ENCODE assay signal across 8 cellular contexts in genomic region chr7:117458977-117459583, GRCh38. TPM values are rescaled to one million over a fixed set of nuclear protein-coding genes. Genes with fewer than 3 reads are reported as not detected.
DNase-seq lines count a peak whose midpoint lies in the region; ATAC-seq, FAIRE-seq and TF ChIP-seq lines count a peak whose summit lies in the region.

No MANE protein-coding gene starts in this region.

- H3K4me2 ChIP-seq in Loucy (ENCODE audit: low read depth, low read length, poor library complexity, severe bottlenecking): no peak overlapping the region
- H3K4me2 ChIP-seq in HepG2 (ENCODE audit: low read depth, low read length): no peak overlapping the region

- no peaks in the 10 kb centered on the region for H3F3A ChIP-seq in Loucy (ENCODE audit: low read depth)

- TF ChIP-seq CTCF in Loucy (conservative IDR thresholded peaks at IDR 0.05; ENCODE audit: low read length) (peak; percentile 77), HepG2 (CRISPR knock-in tag; IDR thresholded peaks at IDR 0.05) (peak; percentile 35)

- TF ChIP-seq POLR2A in HepG2 (IDR thresholded peaks at IDR 0.05; ENCODE audit: insufficient read depth in 1 of 2, low read depth in 2 of 2, low read length in 2 of 2): no peak

- DNase-seq in NCI-H2227 (lab: John Stamatoyannopoulos, UW; ENCODE audit: unreplicated experiment): peak; percentile 32
- no peak for DNase-seq in NCI-H2227 treated with DMSO at 0.1 percent for 48 hours (lab: John Stamatoyannopoulos, UW)
- peak; percentile 27 for DNase-seq in amniotic epithelial cell (ENCODE audit: low read depth)
- DNase-seq in HepG2 (ENCODE audit: low spot score): peak; percentile 18
- DNase-seq in effector CD8-positive, alpha-beta T cell (lab: John Stamatoyannopoulos, UW): no peak
- no peak for DNase-seq in T-helper 2 cell treated with Interferon-gamma antibody and Interleukin-4, amounts not matched to agents 5 μg/mL and 100 μg/mL, for 36 hours (ENCODE audit: low spot score)

- H3K4me1 Mint-ChIP-seq in activated T-helper 17 cell treated with anti-CD3 and anti-CD28 coated beads, Interleukin-2, amount 50 U/mL, for 72 hours: no peaks in the 10 kb centered on the region
- H3K4me1 Mint-ChIP-seq in T-helper 2 cell treated with Interferon-gamma antibody and Interleukin-4, amounts not matched to agents 5 μg/mL and 100 μg/mL, for 36 hours (ENCODE audit: low read depth): no peaks in the 10 kb centered on the region

- no peak for ATAC-seq in HepG2
- ATAC-seq in activated T-helper 17 cell treated with anti-CD3 and anti-CD28 coated beads, Interleukin-2, amount 50 U/mL, for 72 hours (replicated peaks): no peak

- H3K9me3 Mint-ChIP-seq in activated T-helper 17 cell treated with anti-CD3 and anti-CD28 coated beads, Interleukin-2, amount 50 U/mL, for 72 hours: no peaks in the 10 kb centered on the region
- no peaks in the 10 kb centered on the region for H3K9me3 Mint-ChIP-seq in T-helper 2 cell treated with Interferon-gamma antibody and Interleukin-4, amounts not matched to agents 5 μg/mL and 100 μg/mL, for 36 hours

- H3K9me2 ChIP-seq in Loucy (replicated peaks; ENCODE audit: low read depth, low read length): no peaks in the 10 kb centered on the region

- no peak overlapping the region for H3K9ac ChIP-seq in Loucy (ENCODE audit: low read depth, low read length, poor library complexity, severe bottlenecking)
- no peak overlapping the region for H3K9ac ChIP-seq in HepG2 (ENCODE audit: insufficient read depth, low read depth, low read length)

- TF ChIP-seq RAD21 in HepG2 (CRISPR knock-in tag; IDR thresholded peaks at IDR 0.05): no peak

- H3K36me3 Mint-ChIP-seq in activated T-helper 17 cell treated with anti-CD3 and anti-CD28 coated beads, Interleukin-2, amount 50 U/mL, for 72 hours (ENCODE audit: low read depth): no peaks in the 10 kb centered on the region
- no peaks in the 10 kb centered on the region for H3K36me3 Mint-ChIP-seq in T-helper 2 cell treated with Interferon-gamma antibody and Interleukin-4, amounts not matched to agents 5 μg/mL and 100 μg/mL, for 36 hours (ENCODE audit: low read depth)

- no peak overlapping the region for H3K4me3 Mint-ChIP-seq in activated T-helper 17 cell treated with anti-CD3 and anti-CD28 coated beads, Interleukin-2, amount 50 U/mL, for 72 hours
- H3K4me3 Mint-ChIP-seq in T-helper 2 cell treated with Interferon-gamma antibody and Interleukin-4, amounts not matched to agents 5 μg/mL and 100 μg/mL, for 36 hours: no peak overlapping the region

- intact Hi-C loops in HepG2 (cut with micrococcal nuclease; ENCODE audit: unreplicated experiment): loop anchor here (1.0 kb wide), 2 partner anchors 215 to 256 kb away; no protein-coding TSS in a partner anchor

- POLR2A ChIA-PET in HepG2 (lab: Yijun Ruan, JAX): no interaction called here

- no peak overlapping the region for H3K27ac Mint-ChIP-seq in activated T-helper 17 cell treated with anti-CD3 and anti-CD28 coated beads, Interleukin-2, amount 50 U/mL, for 72 hours
- no peak overlapping the region for H3K27ac Mint-ChIP-seq in T-helper 2 cell treated with Interferon-gamma antibody and Interleukin-4, amounts not matched to agents 5 μg/mL and 100 μg/mL, for 36 hours

- no peaks in the 10 kb centered on the region for H3K4me1 ChIP-seq in Loucy (ENCODE audit: insufficient read depth, low read length, poor library complexity, severe bottlenecking)
- no peaks in the 10 kb centered on the region for H3K4me1 ChIP-seq in HepG2 (ENCODE audit: insufficient read depth, low read length)

- no peak overlapping the region for H3K27ac ChIP-seq in HepG2 (ENCODE audit: extremely low read length, insufficient read depth, low read length)

- no peaks in the 10 kb centered on the region for H3K27me3 ChIP-seq in Loucy (ENCODE audit: insufficient read depth, low read length, poor library complexity, severe bottlenecking)
- H3K27me3 ChIP-seq in HepG2 (ENCODE audit: control insufficient read depth in 1 of 2, insufficient read depth in 2 of 2, low read length in 2 of 2): no peaks in the 10 kb centered on the region

- no TSS peak for BruUV-seq in HepG2 (replicated peaks; lab: Mats Ljungman, UMichigan)

- 4% methylated on average over 3 of the region's 3 CpGs for WGBS in HepG2 (ENCODE audit: low lambda C conversion rate)

- CTCF ChIA-PET in HepG2 (lab: Yijun Ruan, JAX; ENCODE audit: low intra/inter-chr PET ratio, low total read pairs): interaction anchor here (1.5 kb wide), 1 partner anchor 257 kb away, joined by 11 read pairs; no protein-coding TSS in a partner anchor

- no peak for FAIRE-seq in HepG2 (lab: Jason Lieb, UNC)

- in situ Hi-C loops in HepG2 (cut with HindIII; ENCODE audit: extremely low pct_ligation_motif_present, low pct_unique_long_range_greater_than_20kb): loop anchor here (25.0 kb wide), 1 partner anchor 253 kb away; no protein-coding TSS in a partner anchor

- no peak overlapping the region for H2AFZ ChIP-seq in Loucy (ENCODE audit: low read length)
- H2AFZ ChIP-seq in HepG2 (ENCODE audit: low read length): no peak overlapping the region

- no peaks in the 10 kb centered on the region for H3K27me3 Mint-ChIP-seq in activated T-helper 17 cell treated with anti-CD3 and anti-CD28 coated beads, Interleukin-2, amount 50 U/mL, for 72 hours
- peaks cover 6% of the 10 kb centered on the region for H3K27me3 Mint-ChIP-seq in T-helper 2 cell treated with Interferon-gamma antibody and Interleukin-4, amounts not matched to agents 5 μg/mL and 100 μg/mL, for 36 hours (ENCODE audit: low read depth)

- TF ChIP-seq EP300 in HepG2 (IDR thresholded peaks at IDR 0.05; ENCODE audit: low read depth in 2 of 2, low read length in 2 of 2): no peak
- TF ChIP-seq EP300 in HepG2 (CRISPR knock-in tag; IDR thresholded peaks at IDR 0.05; ENCODE audit: borderline replicate concordance): no peak

- H3K79me2 ChIP-seq in Loucy (ENCODE audit: insufficient read depth, low read length) (no peaks in the 10 kb centered on the region), HepG2 (ENCODE audit: insufficient read depth, low read length) (no peaks in the 10 kb centered on the region)

- H3K9me3 ChIP-seq in Loucy (ENCODE audit: insufficient read depth, low read depth, low read length) (no peaks in the 10 kb centered on the region), HepG2 (ENCODE audit: low read length) (no peaks in the 10 kb centered on the region)

- H3K4me3 ChIP-seq in Loucy (ENCODE audit: low read length, poor library complexity, severe bottlenecking) (no peak overlapping the region), HepG2 (replicated peaks in 1 of 3; ENCODE audit: insufficient read depth in 1 of 3, low read depth in 2 of 3, low read length in 3 of 3) (no peak overlapping the region)

- no peaks in the 10 kb centered on the region for H3K36me3 ChIP-seq in Loucy (ENCODE audit: insufficient read depth, low read length)
- no peaks in the 10 kb centered on the region for H3K36me3 ChIP-seq in HepG2 (replicated peaks in 1 of 2; ENCODE audit: control insufficient read depth in 1 of 2, insufficient read depth in 2 of 2, low read length in 2 of 2)

- H4K20me1 ChIP-seq in Loucy (ENCODE audit: insufficient read depth, low read length, poor library complexity, severe bottlenecking) (no peaks in the 10 kb centered on the region), HepG2 (ENCODE audit: insufficient read depth, low read length) (no peaks in the 10 kb centered on the region)

RNA-seq across cellular contexts. Expression of gene CFTR, which starts 20.7 kb away (rescaled TPM):
- not detected in 2 replicates for total RNA-seq in HepG2 (2016; rRNA removed; fragmentation: Illumina TruSeq; extraction: Trizol)
- not detected in 2 replicates for total RNA-seq in HepG2 (2016; cell fraction: cytosol; rRNA removed; fragmentation: Illumina TruSeq; extraction: Trizol; ENCODE audit: low read depth)
- total RNA-seq in HepG2 (2016; cell fraction: insoluble cytoplasmic fraction; rRNA removed; fragmentation: Illumina TruSeq; extraction: Trizol): not detected in 2 replicates
- total RNA-seq in HepG2 (2016; cell fraction: membrane; rRNA removed; fragmentation: Illumina TruSeq; extraction: Trizol): not detected in 2 replicates
- not detected in 2 replicates for total RNA-seq in HepG2 (2016; cell fraction: nucleus; rRNA removed; fragmentation: Illumina TruSeq; extraction: Trizol)
- polyA plus RNA-seq in HepG2 (2011; rRNA removed): not detected in 2 replicates
- polyA plus RNA-seq in HepG2 (2011; cell fraction: cytosol; rRNA removed): not detected in 2 replicates
- not detected in 2 replicates for polyA plus RNA-seq in HepG2 (2011; cell fraction: nucleus; rRNA removed)
- polyA plus RNA-seq in HepG2 (2012): not detected in 2 replicates
- polyA plus RNA-seq in HepG2 (2016; cell fraction: cytosol; fragmentation: Illumina TruSeq; extraction: Trizol; ENCODE audit: low read depth): not detected in 2 replicates
- polyA plus RNA-seq in HepG2 (2016; cell fraction: insoluble cytoplasmic fraction; fragmentation: Illumina TruSeq; extraction: Trizol; ENCODE audit: low read depth): not detected in 2 replicates
- not detected in 2 replicates for polyA plus RNA-seq in HepG2 (2016; cell fraction: membrane; fragmentation: Illumina TruSeq; extraction: Trizol; ENCODE audit: low read depth)
- not detected in 2 replicates for polyA plus RNA-seq in HepG2 (2016; cell fraction: nucleus; fragmentation: Illumina TruSeq; extraction: Trizol; ENCODE audit: insufficient read depth, low read depth)
- 0.05 TPM in 1 of 2 replicates, not detected in the other for polyA minus RNA-seq in HepG2 (2011; rRNA and poly(A)+ RNA removed; ENCODE audit: low replicate concordance)
- not detected in 2 replicates for polyA minus RNA-seq in HepG2 (2011; cell fraction: cytosol; rRNA and poly(A)+ RNA removed)
- polyA minus RNA-seq in HepG2 (2011; cell fraction: nucleus; rRNA and poly(A)+ RNA removed): not detected in 2 replicates
- total RNA-seq in activated T-helper 17 cell treated with anti-CD3 and anti-CD28 coated beads, Interleukin-2, amount 50 U/mL, for 72 hours: not detected

RNA-seq across cellular contexts. Expression of gene ASZ1, which starts 31.8 kb away (rescaled TPM):
- total RNA-seq in HepG2 (2016; rRNA removed; fragmentation: Illumina TruSeq; extraction: Trizol): not detected in 2 replicates
- total RNA-seq in HepG2 (2016; cell fraction: cytosol; rRNA removed; fragmentation: Illumina TruSeq; extraction: Trizol; ENCODE audit: low read depth): not detected in 2 replicates
- not detected in 2 replicates for total RNA-seq in HepG2 (2016; cell fraction: insoluble cytoplasmic fraction; rRNA removed; fragmentation: Illumina TruSeq; extraction: Trizol)
- not detected in 2 replicates for total RNA-seq in HepG2 (2016; cell fraction: membrane; rRNA removed; fragmentation: Illumina TruSeq; extraction: Trizol)
- total RNA-seq in HepG2 (2016; cell fraction: nucleus; rRNA removed; fragmentation: Illumina TruSeq; extraction: Trizol): not detected in 2 replicates
- not detected in 2 replicates for polyA plus RNA-seq in HepG2 (2011; rRNA removed)
- polyA plus RNA-seq in HepG2 (2011; cell fraction: cytosol; rRNA removed): not detected in 2 replicates
- polyA plus RNA-seq in HepG2 (2011; cell fraction: nucleus; rRNA removed): not detected in 2 replicates
- polyA plus RNA-seq in HepG2 (2012): not detected in 2 replicates
- not detected in 2 replicates for polyA plus RNA-seq in HepG2 (2016; cell fraction: cytosol; fragmentation: Illumina TruSeq; extraction: Trizol; ENCODE audit: low read depth)
- polyA plus RNA-seq in HepG2 (2016; cell fraction: insoluble cytoplasmic fraction; fragmentation: Illumina TruSeq; extraction: Trizol; ENCODE audit: low read depth): not detected in 2 replicates
- not detected in 2 replicates for polyA plus RNA-seq in HepG2 (2016; cell fraction: membrane; fragmentation: Illumina TruSeq; extraction: Trizol; ENCODE audit: low read depth)
- not detected in 2 replicates for polyA plus RNA-seq in HepG2 (2016; cell fraction: nucleus; fragmentation: Illumina TruSeq; extraction: Trizol; ENCODE audit: insufficient read depth, low read depth)
- not detected in 2 replicates for polyA minus RNA-seq in HepG2 (2011; rRNA and poly(A)+ RNA removed; ENCODE audit: low replicate concordance)
- polyA minus RNA-seq in HepG2 (2011; cell fraction: cytosol; rRNA and poly(A)+ RNA removed): not detected in 2 replicates
- not detected in 2 replicates for polyA minus RNA-seq in HepG2 (2011; cell fraction: nucleus; rRNA and poly(A)+ RNA removed)
- total RNA-seq in activated T-helper 17 cell treated with anti-CD3 and anti-CD28 coated beads, Interleukin-2, amount 50 U/mL, for 72 hours: not detected

Comparison
In these comparisons a context has a peak if more than half of its experiments do, and no peak if none do; other contexts are left out.
1. DNase-seq: peak in NCI-H2227 (single experiment), amniotic epithelial cell (single experiment) and HepG2 (single experiment); none in NCI-H2227 treated with DMSO at 0.1 percent for 48 hours (single experiment), effector CD8-positive, alpha-beta T cell (single experiment) and T-helper 2 cell treated with Interferon-gamma antibody and Interleukin-4, amounts not matched to agents 5 μg/mL and 100 μg/mL, for 36 hours (single experiment).